ENCODE assay signal across 8 cellular contexts in genomic region chr7:148856035-148856881, GRCh38. TPM values are rescaled to one million over a fixed set of nuclear protein-coding genes. Genes with fewer than 3 reads are reported as not detected.
A peak's percentile ranks its signal among the peaks of the same experiment; 100 is the strongest.
DNase-seq lines count a peak whose midpoint lies in the region; ATAC-seq and TF ChIP-seq lines count a peak whose summit lies in the region.

No MANE protein-coding gene starts in this region.

- no peaks in the 10 kb centered on the region for H3K4me1 ChIP-seq in upper lobe of left lung

- no peaks in the 10 kb centered on the region for H3K9me3 ChIP-seq in WERI-Rb-1 (ENCODE audit: severe bottlenecking)
- H3K9me3 ChIP-seq in upper lobe of left lung = no peaks in the 10 kb centered on the region

- H3K4me3 ChIP-seq in WERI-Rb-1 (ENCODE audit: low read depth, low read length) (no peak overlapping the region), choroid plexus epithelial cell (ENCODE audit: low read depth, low read length) (peak overlapping the region; percentile 50), upper lobe of left lung (no peak overlapping the region)

- ATAC-seq in GM18868 (IDR thresholded peaks at IDR 0.05; ENCODE audit: unreplicated experiment) (peak; percentile 62), HG03378 (IDR thresholded peaks at IDR 0.05; ENCODE audit: unreplicated experiment) (peak; percentile 58), upper lobe of left lung (ENCODE audit: low FRiP score in 2 of 2) (peak in 1 of 2 donors; percentile 87)

- TF ChIP-seq CTCF in WERI-Rb-1 (IDR thresholded peaks at IDR 0.05; ENCODE audit: low read depth, low read length) (peak; percentile 66), choroid plexus epithelial cell (conservative IDR thresholded peaks at IDR 0.05; ENCODE audit: low read depth, low read length) (peak; percentile 84), upper lobe of left lung (IDR thresholded peaks at IDR 0.05) (peak; percentile 23 to 71 (median 58))

- TF ChIP-seq EP300 in upper lobe of left lung (IDR thresholded peaks at IDR 0.05) = no peak

- peaks cover 10% of the 10 kb centered on the region; the same call in 1 of the 2 replicates for H3K36me3 ChIP-seq in WERI-Rb-1
- no peaks in the 10 kb centered on the region for H3K36me3 ChIP-seq in upper lobe of left lung

- H3K27ac ChIP-seq in WERI-Rb-1 (no peak overlapping the region), upper lobe of left lung (no peak overlapping the region)

- no peak for TF ChIP-seq POLR2A in upper lobe of left lung (IDR thresholded peaks at IDR 0.05)

- no peaks in the 10 kb centered on the region for H3K27me3 ChIP-seq in WERI-Rb-1 (ENCODE audit: insufficient read depth, low read depth, severe bottlenecking)
- no peaks in the 10 kb centered on the region for H3K27me3 ChIP-seq in upper lobe of left lung

- WGBS in upper lobe of left lung, 2 donors = 64 to 67% methylated on average over 6 of the region's 6 CpGs

- DNase-seq in Ammon's horn (ENCODE audit: low spot score) (peak; percentile 18), WERI-Rb-1 (peak; percentile 38), choroid plexus epithelial cell (ENCODE audit: low read depth) (peak; percentile 66), myocyte (ENCODE audit: low read depth) (peak; percentile 32), upper lobe of left lung (peak in 1 of 2 donors; percentile 30), NCI-H128 (lab: John Stamatoyannopoulos, UW; ENCODE audit: unreplicated experiment) (no peak)

RNA-seq across cellular contexts. Expression of gene EZH2, which starts 27.8 kb away (rescaled TPM):
- total RNA-seq in myocyte (6.5 and 7.6 TPM in 2 replicates), upper lobe of left lung (1 to 10 TPM in 5 of 6 donors, under 1 TPM in 1; 0.89 to 4.6 (median 3.1) TPM)
- 5.2 TPM for polyA plus RNA-seq in myocyte (2012)
